25 cellular contexts compared by ENCODE assay signal in genomic region chr20:53813728-53814459, GRCh38.
DNase-seq lines count a peak whose midpoint lies in the region; ATAC-seq lines count a peak whose summit lies in the region.
"Had no signal": no experiment of that assay in that cellular context is flagged by ENCODE, and none has a peak within 500 bp of the region (broad histone marks: within the 10 kb centered on the region; RNA-seq: fewer than 3 reads in every experiment).

No MANE protein-coding gene starts in this region.

- H3K4me3 ChIP-seq in GM23248: no peak overlapping the region
- H3K4me3 ChIP-seq: breast epithelium, heart left ventricle, lung, pancreas, PC-9, smooth muscle cell, upper lobe of right lung had no signal

- WGBS in GM23248 (ENCODE audit: low coverage in 1 of 2, low lambda C conversion rate in 2 of 2, missing lambda C conversion rate in 2 of 2), 2 experiments: 78 to 79% methylated on average over 6 of the region's 6 CpGs

- in situ Hi-C loops in GM23248 (cut with MboI): no loop called here

- no peak overlapping the region for H3K9ac ChIP-seq in GM23248

- H3F3A ChIP-seq in GM23248 (ENCODE audit: insufficient read depth): no peaks in the 10 kb centered on the region

- H3K36me3 ChIP-seq in GM23248 (ENCODE audit: low read depth): no peaks in the 10 kb centered on the region
- H3K36me3 ChIP-seq: breast epithelium, heart left ventricle, pancreas, upper lobe of right lung had no signal

- no peaks in the 10 kb centered on the region for H4K20me1 ChIP-seq in GM23248 (ENCODE audit: insufficient read depth)

- no peak for DNase-seq in natural killer cell treated with Interleukin-12 subunit alpha and Interleukin-12 subunit beta and Interleukin-15 and Interleukin-18, amount 100 ng/mL, for 72 hours (ENCODE audit: low spot score)
- DNase-seq in GM23248: no peak
- no peak for DNase-seq in HuH-7 (ENCODE audit: low spot score)
- DNase-seq: activated CD4-positive, alpha-beta T cell treated with anti-CD3 and anti-CD28 coated beads for 4 hours; activated naive CD4-positive, alpha-beta T cell treated with anti-CD3 and anti-CD28 coated beads, Interleukin-2, amount 10 ng/mL, durations not matched to agents 7 days and 5 days; amygdala; effector CD4-positive, alpha-beta T cell; foreskin fibroblast; heart left ventricle; NCI-H1694 treated with DMSO at 0.1 percent for 48 hours; NK-92 treated with Interleukin-12 subunit alpha and Interleukin-12 subunit beta, amount 100 ng/mL, for 24 hours; pancreas; PC-9; SHP77; stimulated activated CD4-positive, alpha-beta T cell treated with anti-CD3 and anti-CD28 coated beads, Interleukin-1b, Interleukin-23, amount 100 ng/mL, for 48 hours; upper lobe of right lung had no signal

- H3K9me3 Mint-ChIP-seq in activated T-helper 17 cell treated with anti-CD3 and anti-CD28 coated beads, Interleukin-2, amount 50 U/mL, for 72 hours: no peaks in the 10 kb centered on the region
- H3K9me3 Mint-ChIP-seq in natural killer cell treated with Interleukin-12 subunit alpha and Interleukin-12 subunit beta and Interleukin-15 and Interleukin-18, amount 100 ng/mL, for 72 hours: peaks cover 2% of the 10 kb centered on the region

- no peaks in the 10 kb centered on the region for H3K9me3 ChIP-seq in GM23248 (ENCODE audit: low read depth)
- H3K9me3 ChIP-seq: breast epithelium, pancreas, upper lobe of right lung had no signal

- no peaks in the 10 kb centered on the region for H3K9me2 ChIP-seq in GM23248 (ENCODE audit: insufficient read depth)

- H3K27me3 ChIP-seq in GM23248 (replicated peaks; ENCODE audit: insufficient read depth): no peaks in the 10 kb centered on the region
- H3K27me3 ChIP-seq: breast epithelium, heart left ventricle, pancreas, upper lobe of right lung had no signal

- H3K27ac ChIP-seq in GM23248: no peak overlapping the region
- H3K27ac ChIP-seq: breast epithelium, heart left ventricle, pancreas, PC-9, upper lobe of right lung had no signal

- no peaks in the 10 kb centered on the region for H3K4me1 ChIP-seq in GM23248 (ENCODE audit: insufficient read depth)
- H3K4me1 ChIP-seq: breast epithelium, heart left ventricle, pancreas, upper lobe of right lung had no signal

- no peak overlapping the region for H2AFZ ChIP-seq in GM23248
- H2AFZ ChIP-seq: PC-9 had no signal

- no peaks in the 10 kb centered on the region for H3K27me3 Mint-ChIP-seq in activated T-helper 17 cell treated with anti-CD3 and anti-CD28 coated beads, Interleukin-2, amount 50 U/mL, for 72 hours
- H3K27me3 Mint-ChIP-seq in natural killer cell treated with Interleukin-12 subunit alpha and Interleukin-12 subunit beta and Interleukin-15 and Interleukin-18, amount 100 ng/mL, for 72 hours: no peaks in the 10 kb centered on the region
- H3K27me3 Mint-ChIP-seq: activated naive CD4-positive, alpha-beta T cell treated with anti-CD3 and anti-CD28 coated beads, Interleukin-2, amount 10 ng/mL, durations not matched to agents 7 days and 5 days had no signal

- no peak overlapping the region for H3K4me3 Mint-ChIP-seq in activated T-helper 17 cell treated with anti-CD3 and anti-CD28 coated beads, Interleukin-2, amount 50 U/mL, for 72 hours
- H3K4me3 Mint-ChIP-seq in natural killer cell treated with Interleukin-12 subunit alpha and Interleukin-12 subunit beta and Interleukin-15 and Interleukin-18, amount 100 ng/mL, for 72 hours: peak overlapping the region; percentile 43
- H3K4me3 Mint-ChIP-seq: activated naive CD4-positive, alpha-beta T cell treated with anti-CD3 and anti-CD28 coated beads, Interleukin-2, amount 10 ng/mL, durations not matched to agents 7 days and 5 days; CD14-positive monocyte had no signal

- no peaks in the 10 kb centered on the region for H3K79me2 ChIP-seq in GM23248 (ENCODE audit: insufficient read depth)

- H3K27ac Mint-ChIP-seq in activated T-helper 17 cell treated with anti-CD3 and anti-CD28 coated beads, Interleukin-2, amount 50 U/mL, for 72 hours: no peak overlapping the region
- H3K27ac Mint-ChIP-seq in natural killer cell treated with Interleukin-12 subunit alpha and Interleukin-12 subunit beta and Interleukin-15 and Interleukin-18, amount 100 ng/mL, for 72 hours: no peak overlapping the region
- H3K27ac Mint-ChIP-seq: T-helper 2 cell treated with Interferon-gamma antibody and Interleukin-4, amounts not matched to agents 5 μg/mL and 100 μg/mL, for 36 hours had no signal

- H3K4me1 Mint-ChIP-seq in activated T-helper 17 cell treated with anti-CD3 and anti-CD28 coated beads, Interleukin-2, amount 50 U/mL, for 72 hours: peaks cover 13% of the 10 kb centered on the region
- peaks cover 19 to 22% of the 10 kb centered on the region in 2 donors for H3K4me1 Mint-ChIP-seq in natural killer cell treated with Interleukin-12 subunit alpha and Interleukin-12 subunit beta and Interleukin-15 and Interleukin-18, amount 100 ng/mL, for 72 hours (ENCODE audit: low read depth in 2 of 2)
- H3K4me1 Mint-ChIP-seq: CD14-positive monocyte had no signal

- H3K4me2 ChIP-seq in GM23248 (ENCODE audit: unreplicated experiment): no peak overlapping the region
- H3K4me2 ChIP-seq: PC-9, smooth muscle cell had no signal

- H3K36me3 Mint-ChIP-seq in activated T-helper 17 cell treated with anti-CD3 and anti-CD28 coated beads, Interleukin-2, amount 50 U/mL, for 72 hours (ENCODE audit: low read depth): no peaks in the 10 kb centered on the region
- H3K36me3 Mint-ChIP-seq in natural killer cell treated with Interleukin-12 subunit alpha and Interleukin-12 subunit beta and Interleukin-15 and Interleukin-18, amount 100 ng/mL, for 72 hours: no peaks in the 10 kb centered on the region
- H3K36me3 Mint-ChIP-seq: CD14-positive monocyte had no signal

- ATAC-seq in GM18511 (IDR thresholded peaks at IDR 0.05; ENCODE audit: unreplicated experiment): peak; percentile 79
- ATAC-seq in HG03066 (IDR thresholded peaks at IDR 0.05; ENCODE audit: low read depth, unreplicated experiment): peak; percentile 60
- ATAC-seq in activated T-helper 17 cell treated with anti-CD3 and anti-CD28 coated beads, Interleukin-2, amount 50 U/mL, for 72 hours (replicated peaks): peak; percentile 21
- no peak for ATAC-seq in natural killer cell treated with Interleukin-12 subunit alpha and Interleukin-12 subunit beta and Interleukin-15 and Interleukin-18, amount 100 ng/mL, for 72 hours
- ATAC-seq in HG03025 (IDR thresholded peaks at IDR 0.05; ENCODE audit: low FRiP score, unreplicated experiment): no peak
- ATAC-seq: heart left ventricle, pancreas, upper lobe of right lung had no signal

Comparison
In these comparisons a context has a peak if more than half of its experiments do, and no peak if none do; other contexts are left out.
1. ATAC-seq: peak in GM18511 (single experiment), HG03066 (single experiment) and activated T-helper 17 cell treated with anti-CD3 and anti-CD28 coated beads, Interleukin-2, amount 50 U/mL, for 72 hours (single experiment); none in natural killer cell treated with Interleukin-12 subunit alpha and Interleukin-12 subunit beta and Interleukin-15 and Interleukin-18, amount 100 ng/mL, for 72 hours (0 of 2) and HG03025 (single experiment).